9 cellular contexts compared by ENCODE assay signal in genomic region chr12:92717202-92717601, GRCh38. TPM values are rescaled to one million over a fixed set of nuclear protein-coding genes. Genes with fewer than 3 reads are reported as not detected.
DNase-seq lines count a peak whose midpoint lies in the region; ATAC-seq and TF ChIP-seq lines count a peak whose summit lies in the region.
"Had no signal": no experiment of that assay in that cellular context is flagged by ENCODE, and none has a peak within 500 bp of the region (broad histone marks: within the 10 kb centered on the region; RNA-seq: fewer than 3 reads in every experiment).

No MANE protein-coding gene starts in this region.

- H3K4me3 ChIP-seq in HL-60 (replicated peaks; ENCODE audit: insufficient read depth, low read length) = no peak overlapping the region

- intact Hi-C loops in natural killer cell (cut with micrococcal nuclease) (no loop called here), posterior cingulate gyrus (cut with DNase I) (no loop called here)

- no peak overlapping the region for H3K4me3 Mint-ChIP-seq in WTC11
- H3K4me3 Mint-ChIP-seq in natural killer cell = no peak overlapping the region

- DNase-seq in AML-193 (lab: John Stamatoyannopoulos, UW) (peak; percentile 82 to 83), HL-60 (ENCODE audit: low read depth in 1 of 2, low spot score in 1 of 2) (peak; percentile 56 to 60), WTC11 (ENCODE audit: low spot score) (peak; percentile 17), kidney tubule cell (ENCODE audit: low spot score) (peak; percentile 6), natural killer cell (no peak), NCI-H774 (lab: John Stamatoyannopoulos, UW) (no peak), posterior cingulate gyrus (no peak)
- DNase-seq: RPMI8226 had no signal

- peaks cover 3% of the 10 kb centered on the region; the same call in 1 of the 2 replicates for H3K36me3 Mint-ChIP-seq in WTC11
- H3K36me3 Mint-ChIP-seq in natural killer cell = no peaks in the 10 kb centered on the region

- CTCF ChIA-PET in WTC11 (lab: Charles Lee) = interaction anchor here (0.6 to 1.9 kb wide), 20 partner anchors 9 to 1335 kb away, joined by 3 to 7 read pairs (median 3); partner anchors contain the start of gene PLEKHG7

- POLR2A ChIA-PET in WTC11 (lab: Charles Lee) = no interaction called here

- H3K4me1 Mint-ChIP-seq in WTC11 = peaks cover 16% of the 10 kb centered on the region
- H3K4me1 Mint-ChIP-seq in natural killer cell = no peaks in the 10 kb centered on the region

- H3K27ac ChIP-seq in HL-60 (replicated peaks) = no peak overlapping the region

- TF ChIP-seq CTCF in HL-60 (IDR thresholded peaks at IDR 0.05; ENCODE audit: insufficient read depth, low read length) (peak; percentile 64), WTC11 (IDR thresholded peaks at IDR 0.05) (no peak; the same call in none of the 2 replicates), natural killer cell (IDR thresholded peaks at IDR 0.05) (no peak)

- H3K27me3 Mint-ChIP-seq in WTC11 (ENCODE audit: low read depth) = no peaks in the 10 kb centered on the region
- peaks cover 3 to 15% of the 10 kb centered on the region in 2 donors for H3K27me3 Mint-ChIP-seq in natural killer cell (ENCODE audit: low read depth in 2 of 2)

- H3K9me3 Mint-ChIP-seq in WTC11 (peaks cover 9% of the 10 kb centered on the region), natural killer cell (no peaks in the 10 kb centered on the region)

- H3K27ac Mint-ChIP-seq in WTC11 = no peak overlapping the region
- H3K27ac Mint-ChIP-seq in natural killer cell = no peak overlapping the region

- H3K27me3 ChIP-seq in HL-60 (ENCODE audit: insufficient read depth, poor library complexity, severe bottlenecking) = no peaks in the 10 kb centered on the region

- ATAC-seq in WTC11 (peak; percentile 64), natural killer cell (no peak), GM21529 (IDR thresholded peaks at IDR 0.05; ENCODE audit: unreplicated experiment) (no peak)

TF ChIP-seq in WTC11, 78 proteins besides CTCF, POLR2A, EP300 and RAD21 (continues in another document):
- TF ChIP-seq HMGXB4 (CRISPR knock-in tag; IDR thresholded peaks at IDR 0.05) (no peak), CDX4 (CRISPR knock-in tag; IDR thresholded peaks at IDR 0.05; ENCODE audit: borderline replicate concordance) (no peak), GRHL2 (CRISPR knock-in tag; IDR thresholded peaks at IDR 0.05; ENCODE audit: insufficient replicate concordance, severe bottlenecking) (no peak), ATF2 (CRISPR knock-in tag; IDR thresholded peaks at IDR 0.05; ENCODE audit: borderline replicate concordance, low read depth) (no peak), JUN (CRISPR knock-in tag; IDR thresholded peaks at IDR 0.05) (no peak), ZBTB21 (CRISPR knock-in tag; IDR thresholded peaks at IDR 0.05; ENCODE audit: borderline replicate concordance) (no peak), KAT7 (CRISPR knock-in tag; IDR thresholded peaks at IDR 0.05; ENCODE audit: borderline replicate concordance) (no peak), NR2C2 (CRISPR knock-in tag; IDR thresholded peaks at IDR 0.05) (no peak), SOX15 (CRISPR knock-in tag; IDR thresholded peaks at IDR 0.05) (no peak), NFATC4 (CRISPR knock-in tag; IDR thresholded peaks at IDR 0.05) (no peak), EMX1 (CRISPR knock-in tag; IDR thresholded peaks at IDR 0.05) (no peak), SMAD3 (CRISPR knock-in tag; IDR thresholded peaks at IDR 0.05; ENCODE audit: borderline replicate concordance) (no peak)
- TF ChIP-seq, protein P1, sequence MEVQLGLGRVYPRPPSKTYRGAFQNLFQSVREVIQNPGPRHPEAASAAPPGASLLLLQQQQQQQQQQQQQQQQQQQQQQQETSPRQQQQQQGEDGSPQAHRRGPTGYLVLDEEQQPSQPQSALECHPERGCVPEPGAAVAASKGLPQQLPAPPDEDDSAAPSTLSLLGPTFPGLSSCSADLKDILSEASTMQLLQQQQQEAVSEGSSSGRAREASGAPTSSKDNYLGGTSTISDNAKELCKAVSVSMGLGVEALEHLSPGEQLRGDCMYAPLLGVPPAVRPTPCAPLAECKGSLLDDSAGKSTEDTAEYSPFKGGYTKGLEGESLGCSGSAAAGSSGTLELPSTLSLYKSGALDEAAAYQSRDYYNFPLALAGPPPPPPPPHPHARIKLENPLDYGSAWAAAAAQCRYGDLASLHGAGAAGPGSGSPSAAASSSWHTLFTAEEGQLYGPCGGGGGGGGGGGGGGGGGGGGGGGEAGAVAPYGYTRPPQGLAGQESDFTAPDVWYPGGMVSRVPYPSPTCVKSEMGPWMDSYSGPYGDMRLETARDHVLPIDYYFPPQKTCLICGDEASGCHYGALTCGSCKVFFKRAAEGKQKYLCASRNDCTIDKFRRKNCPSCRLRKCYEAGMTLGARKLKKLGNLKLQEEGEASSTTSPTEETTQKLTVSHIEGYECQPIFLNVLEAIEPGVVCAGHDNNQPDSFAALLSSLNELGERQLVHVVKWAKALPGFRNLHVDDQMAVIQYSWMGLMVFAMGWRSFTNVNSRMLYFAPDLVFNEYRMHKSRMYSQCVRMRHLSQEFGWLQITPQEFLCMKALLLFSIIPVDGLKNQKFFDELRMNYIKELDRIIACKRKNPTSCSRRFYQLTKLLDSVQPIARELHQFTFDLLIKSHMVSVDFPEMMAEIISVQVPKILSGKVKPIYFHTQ (CRISPR knock-in tag; IDR thresholded peaks at IDR 0.05) = no peak
- TF ChIP-seq, protein P2, sequence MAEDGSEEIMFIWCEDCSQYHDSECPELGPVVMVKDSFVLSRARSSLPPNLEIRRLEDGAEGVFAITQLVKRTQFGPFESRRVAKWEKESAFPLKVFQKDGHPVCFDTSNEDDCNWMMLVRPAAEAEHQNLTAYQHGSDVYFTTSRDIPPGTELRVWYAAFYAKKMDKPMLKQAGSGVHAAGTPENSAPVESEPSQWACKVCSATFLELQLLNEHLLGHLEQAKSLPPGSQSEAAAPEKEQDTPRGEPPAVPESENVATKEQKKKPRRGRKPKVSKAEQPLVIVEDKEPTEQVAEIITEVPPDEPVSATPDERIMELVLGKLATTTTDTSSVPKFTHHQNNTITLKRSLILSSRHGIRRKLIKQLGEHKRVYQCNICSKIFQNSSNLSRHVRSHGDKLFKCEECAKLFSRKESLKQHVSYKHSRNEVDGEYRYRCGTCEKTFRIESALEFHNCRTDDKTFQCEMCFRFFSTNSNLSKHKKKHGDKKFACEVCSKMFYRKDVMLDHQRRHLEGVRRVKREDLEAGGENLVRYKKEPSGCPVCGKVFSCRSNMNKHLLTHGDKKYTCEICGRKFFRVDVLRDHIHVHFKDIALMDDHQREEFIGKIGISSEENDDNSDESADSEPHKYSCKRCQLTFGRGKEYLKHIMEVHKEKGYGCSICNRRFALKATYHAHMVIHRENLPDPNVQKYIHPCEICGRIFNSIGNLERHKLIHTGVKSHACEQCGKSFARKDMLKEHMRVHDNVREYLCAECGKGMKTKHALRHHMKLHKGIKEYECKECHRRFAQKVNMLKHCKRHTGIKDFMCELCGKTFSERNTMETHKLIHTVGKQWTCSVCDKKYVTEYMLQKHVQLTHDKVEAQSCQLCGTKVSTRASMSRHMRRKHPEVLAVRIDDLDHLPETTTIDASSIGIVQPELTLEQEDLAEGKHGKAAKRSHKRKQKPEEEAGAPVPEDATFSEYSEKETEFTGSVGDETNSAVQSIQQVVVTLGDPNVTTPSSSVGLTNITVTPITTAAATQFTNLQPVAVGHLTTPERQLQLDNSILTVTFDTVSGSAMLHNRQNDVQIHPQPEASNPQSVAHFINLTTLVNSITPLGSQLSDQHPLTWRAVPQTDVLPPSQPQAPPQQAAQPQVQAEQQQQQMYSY (CRISPR knock-in tag; IDR thresholded peaks at IDR 0.05) = no peak
- TF ChIP-seq, protein P3, sequence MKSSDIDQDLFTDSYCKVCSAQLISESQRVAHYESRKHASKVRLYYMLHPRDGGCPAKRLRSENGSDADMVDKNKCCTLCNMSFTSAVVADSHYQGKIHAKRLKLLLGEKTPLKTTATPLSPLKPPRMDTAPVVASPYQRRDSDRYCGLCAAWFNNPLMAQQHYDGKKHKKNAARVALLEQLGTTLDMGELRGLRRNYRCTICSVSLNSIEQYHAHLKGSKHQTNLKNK (CRISPR knock-in tag; IDR thresholded peaks at IDR 0.05) = no peak

RNA-seq across cellular contexts. Expression of gene PLEKHG7, which starts 14.4 kb away (rescaled TPM):
- total RNA-seq in WTC11 (2021) (not detected in 3 replicates), natural killer cell (under 1 TPM in 2 of 3 donors, not detected in 1; 0.16 to 0.63 TPM)

Comparison
In these comparisons a context has a peak if more than half of its experiments do, and no peak if none do; other contexts are left out.
1. DNase-seq: peak in AML-193 (2 of 2), HL-60 (2 of 2), WTC11 (single experiment) and kidney tubule cell (single experiment); none in natural killer cell (single experiment), NCI-H774 (single experiment) and posterior cingulate gyrus (0 of 10).